ENCODE assay signal across 19 cellular contexts in genomic region chr6:153591165-153591564, GRCh38.
DNase-seq lines count a peak whose midpoint lies in the region; ATAC-seq, FAIRE-seq and TF ChIP-seq lines count a peak whose summit lies in the region.
"Had no signal": no experiment of that assay in that cellular context is flagged by ENCODE, and none has a peak within 500 bp of the region (broad histone marks: within the 10 kb centered on the region; RNA-seq: fewer than 3 reads in every experiment).

No MANE protein-coding gene starts in this region.

- no peak for FAIRE-seq in GM12878 (lab: Jason Lieb, UNC)
- FAIRE-seq: colon, G401.6, pancreas had no signal

- intact Hi-C loops in GM12878 (cut with micrococcal nuclease; ENCODE audit: unreplicated experiment), result loop anchor here (2.0 kb wide), 1 partner anchor 38 kb away; no protein-coding TSS in a partner anchor

- H3K4me3 Mint-ChIP-seq in stimulated activated memory B cell treated with anti-CD40 and anti-IgM and Interleukin-4, amounts not matched to agents 10 μg/mL and 1 μg/mL and 100 μg/mL, for 72 hours, result no peak overlapping the region

- no peaks in the 10 kb centered on the region for H3K79me2 ChIP-seq in GM12878 (ENCODE audit: control insufficient read depth, insufficient read depth, low read length)

- POLR2A ChIA-PET in GM12878 (lab: Charles Lee), result no interaction called here

- no peaks in the 10 kb centered on the region for H3K36me3 Mint-ChIP-seq in stimulated activated memory B cell treated with anti-CD40 and anti-IgM and Interleukin-4, amounts not matched to agents 10 μg/mL and 1 μg/mL and 100 μg/mL, for 72 hours

- no peak for TF ChIP-seq RAD21 in GM12878 (IDR thresholded peaks at IDR 0.05; ENCODE audit: insufficient read depth, low read depth, low read length)

- H3K27me3 Mint-ChIP-seq in stimulated activated memory B cell treated with anti-CD40 and anti-IgM and Interleukin-4, amounts not matched to agents 10 μg/mL and 1 μg/mL and 100 μg/mL, for 72 hours, result no peaks in the 10 kb centered on the region

- in situ Hi-C loops in GM12878 (cut with MboI), result no loop called here

- TF ChIP-seq POLR2A in GM12878 (IDR thresholded peaks at IDR 0.05; ENCODE audit: low read depth, low read length), result no peak

- peak overlapping the region; percentile 60 for H3K4me2 ChIP-seq in GM12878 (ENCODE audit: control insufficient read depth, insufficient read depth)

- TF ChIP-seq EP300 in GM12878 (IDR thresholded peaks at IDR 0.05; ENCODE audit: borderline replicate concordance in 1 of 2, control insufficient read depth in 1 of 2, low read depth in 2 of 2, low read length in 2 of 2), result no peak

- no peaks in the 10 kb centered on the region for H3K27me3 ChIP-seq in GM12878 (replicated peaks in 1 of 2; ENCODE audit: control insufficient read depth in 2 of 2, insufficient read depth in 2 of 2, low read length in 1 of 2)
- H3K27me3 ChIP-seq: gastrocnemius medialis, pancreas, testis had no signal

- H3K9ac ChIP-seq in GM12878 (ENCODE audit: control insufficient read depth, insufficient read depth, low read length), result no peak overlapping the region

- TF ChIP-seq CTCF in GM12878 (IDR thresholded peaks at IDR 0.05 in 2 of 3, conservative IDR thresholded peaks at IDR 0.05 in 1 of 3; ENCODE audit: control insufficient read depth in 2 of 3, extremely low read depth in 1 of 3, insufficient read depth in 1 of 3, low read depth in 3 of 3, low read length in 3 of 3), result no peak

- SMC1A ChIA-PET in GM12878 (lab: Charles Lee; ENCODE audit: uncharacterized antibody, unreplicated experiment), result no interaction called here

- H3K9me3 Mint-ChIP-seq in stimulated activated memory B cell treated with anti-CD40 and anti-IgM and Interleukin-4, amounts not matched to agents 10 μg/mL and 1 μg/mL and 100 μg/mL, for 72 hours, result peaks cover 12% of the 10 kb centered on the region

- BruUV-seq in GM12878 (replicated peaks; lab: Mats Ljungman, UMichigan), result no TSS peak

- no peaks in the 10 kb centered on the region for H4K20me1 ChIP-seq in GM12878 (ENCODE audit: control insufficient read depth, insufficient read depth)

- peak; percentile 71 for ATAC-seq in GM18511 (IDR thresholded peaks at IDR 0.05; ENCODE audit: unreplicated experiment)
- ATAC-seq in GM19455 (IDR thresholded peaks at IDR 0.05; ENCODE audit: unreplicated experiment), result peak; percentile 64
- peak; percentile 59 for ATAC-seq in HG03066 (IDR thresholded peaks at IDR 0.05; ENCODE audit: low read depth, unreplicated experiment)
- peak; percentile 32; the same call in 2 of the 3 replicates for ATAC-seq in GM12878
- ATAC-seq in stimulated activated memory B cell treated with anti-CD40 and anti-IgM and Interleukin-4, amounts not matched to agents 10 μg/mL and 1 μg/mL and 100 μg/mL, for 72 hours, result no peak
- ATAC-seq: gastrocnemius medialis, K562, left lobe of liver, pancreas had no signal

- no peaks in the 10 kb centered on the region for H3K9me3 ChIP-seq in GM12878 (replicated peaks; ENCODE audit: control insufficient read depth, insufficient read depth, low read length)
- H3K9me3 ChIP-seq: gastrocnemius medialis, pancreas, testis had no signal

- H3K36me3 ChIP-seq in GM12878 (ENCODE audit: control insufficient read depth in 2 of 2, insufficient read depth in 2 of 2, low read length in 1 of 2), result no peaks in the 10 kb centered on the region
- H3K36me3 ChIP-seq: gastrocnemius medialis, pancreas had no signal

- CTCF ChIA-PET in GM12878 (lab: Yijun Ruan, JAX), result no interaction called here

- RAD21 ChIA-PET in GM12878 (lab: Charles Lee; ENCODE audit: unreplicated experiment), result no interaction called here

- H3K27ac ChIP-seq in GM12878 (ENCODE audit: control insufficient read depth, insufficient read depth), result peak overlapping the region; percentile 10; the same call in 1 of the 2 replicates
- H3K27ac ChIP-seq: gastrocnemius medialis, pancreas, RWPE1, testis had no signal

- DNase-seq in GM12878 (ENCODE audit: low read depth, low spot score) (peak; percentile 8), NCI-H510A (lab: John Stamatoyannopoulos, UW) (no peak), LoVo (ENCODE audit: low spot score) (no peak)
- DNase-seq: activated gamma-delta T cell; gastrocnemius medialis; NCI-H1105; NCI-H2171; pancreas; stimulated activated CD4-positive, alpha-beta T cell treated with anti-CD3 and anti-CD28 coated beads, Interleukin-4, amount 100 ng/mL, for 4 hours; testis had no signal

- no peak overlapping the region for H3K27ac Mint-ChIP-seq in stimulated activated memory B cell treated with anti-CD40 and anti-IgM and Interleukin-4, amounts not matched to agents 10 μg/mL and 1 μg/mL and 100 μg/mL, for 72 hours

- H3K4me1 Mint-ChIP-seq in stimulated activated memory B cell treated with anti-CD40 and anti-IgM and Interleukin-4, amounts not matched to agents 10 μg/mL and 1 μg/mL and 100 μg/mL, for 72 hours, result no peaks in the 10 kb centered on the region

- H3K4me3 ChIP-seq in GM12878, result no peak overlapping the region
- H3K4me3 ChIP-seq: gastrocnemius medialis, K562, pancreas, testis had no signal

- 0 out of 2 replicates have a peak, but pooled peaks cover 2% of the 10 kb centered on the region for H3K4me1 ChIP-seq in GM12878 (ENCODE audit: control insufficient read depth, insufficient read depth, low read length)
- H3K4me1 ChIP-seq: gastrocnemius medialis, pancreas had no signal

- H2AFZ ChIP-seq in GM12878 (ENCODE audit: control insufficient read depth, low read depth, low read length), result peak overlapping the region; percentile 45; the same call in 1 of the 2 replicates

TF ChIP-seq in GM12878, 131 proteins besides CTCF, POLR2A, EP300 and RAD21:
- TF ChIP-seq DPF2 (IDR thresholded peaks at IDR 0.05), result no peak
- no peak for TF ChIP-seq SPI1 (IDR thresholded peaks at IDR 0.05; ENCODE audit: borderline replicate concordance, insufficient read depth, low read depth, low read length)
- no peak for TF ChIP-seq STAT3 (IDR thresholded peaks at IDR 0.05; ENCODE audit: low read depth, low read length)
- no peak for TF ChIP-seq NFXL1 (IDR thresholded peaks at IDR 0.05; ENCODE audit: borderline replicate concordance)
- no peak for TF ChIP-seq ZZZ3 (IDR thresholded peaks at IDR 0.05; ENCODE audit: control insufficient read depth, insufficient read length, low read depth)
- TF ChIP-seq, protein P1, sequence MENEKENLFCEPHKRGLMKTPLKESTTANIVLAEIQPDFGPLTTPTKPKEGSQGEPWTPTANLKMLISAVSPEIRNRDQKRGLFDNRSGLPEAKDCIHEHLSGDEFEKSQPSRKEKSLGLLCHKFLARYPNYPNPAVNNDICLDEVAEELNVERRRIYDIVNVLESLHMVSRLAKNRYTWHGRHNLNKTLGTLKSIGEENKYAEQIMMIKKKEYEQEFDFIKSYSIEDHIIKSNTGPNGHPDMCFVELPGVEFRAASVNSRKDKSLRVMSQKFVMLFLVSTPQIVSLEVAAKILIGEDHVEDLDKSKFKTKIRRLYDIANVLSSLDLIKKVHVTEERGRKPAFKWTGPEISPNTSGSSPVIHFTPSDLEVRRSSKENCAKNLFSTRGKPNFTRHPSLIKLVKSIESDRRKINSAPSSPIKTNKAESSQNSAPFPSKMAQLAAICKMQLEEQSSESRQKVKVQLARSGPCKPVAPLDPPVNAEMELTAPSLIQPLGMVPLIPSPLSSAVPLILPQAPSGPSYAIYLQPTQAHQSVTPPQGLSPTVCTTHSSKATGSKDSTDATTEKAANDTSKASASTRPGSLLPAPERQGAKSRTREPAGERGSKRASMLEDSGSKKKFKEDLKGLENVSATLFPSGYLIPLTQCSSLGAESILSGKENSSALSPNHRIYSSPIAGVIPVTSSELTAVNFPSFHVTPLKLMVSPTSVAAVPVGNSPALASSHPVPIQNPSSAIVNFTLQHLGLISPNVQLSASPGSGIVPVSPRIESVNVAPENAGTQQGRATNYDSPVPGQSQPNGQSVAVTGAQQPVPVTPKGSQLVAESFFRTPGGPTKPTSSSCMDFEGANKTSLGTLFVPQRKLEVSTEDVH (IDR thresholded peaks at IDR 0.05; ENCODE audit: low read depth, partially characterized antibody), result no peak
- TF ChIP-seq NRF1 (conservative IDR thresholded peaks at IDR 0.05; ENCODE audit: low read depth, low read length), result no peak
- no peak for TF ChIP-seq POLR2AphosphoS2 (IDR thresholded peaks at IDR 0.05; ENCODE audit: low read depth, low read length)
- TF ChIP-seq YBX1 (IDR thresholded peaks at IDR 0.05), result no peak
- TF ChIP-seq RBBP5 (conservative IDR thresholded peaks at IDR 0.05), result no peak
- no peak for TF ChIP-seq SMAD1 (IDR thresholded peaks at IDR 0.05; ENCODE audit: low read depth, partially characterized antibody)
- TF ChIP-seq MTA2 (IDR thresholded peaks at IDR 0.05; ENCODE audit: low read depth), result no peak
- no peak for TF ChIP-seq MTA3 (IDR thresholded peaks at IDR 0.05; ENCODE audit: borderline replicate concordance, low read length)
- TF ChIP-seq RAD51 (IDR thresholded peaks at IDR 0.05), result no peak
- TF ChIP-seq ZBED1 (IDR thresholded peaks at IDR 0.05; ENCODE audit: borderline replicate concordance), result no peak
- no peak for TF ChIP-seq ZNF622 (IDR thresholded peaks at IDR 0.05)
- no peak for TF ChIP-seq KDM1A (IDR thresholded peaks at IDR 0.05; ENCODE audit: borderline replicate concordance)
- no peak for TF ChIP-seq TBL1XR1 (IDR thresholded peaks at IDR 0.05; ENCODE audit: low read depth, low read length)
- TF ChIP-seq IKZF2 (IDR thresholded peaks at IDR 0.05), result no peak
- TF ChIP-seq CHD1 (IDR thresholded peaks at IDR 0.05; ENCODE audit: low read depth, low read length), result no peak
